1 cellular context compared by ENCODE assay signal in the genomic region with DNA sequence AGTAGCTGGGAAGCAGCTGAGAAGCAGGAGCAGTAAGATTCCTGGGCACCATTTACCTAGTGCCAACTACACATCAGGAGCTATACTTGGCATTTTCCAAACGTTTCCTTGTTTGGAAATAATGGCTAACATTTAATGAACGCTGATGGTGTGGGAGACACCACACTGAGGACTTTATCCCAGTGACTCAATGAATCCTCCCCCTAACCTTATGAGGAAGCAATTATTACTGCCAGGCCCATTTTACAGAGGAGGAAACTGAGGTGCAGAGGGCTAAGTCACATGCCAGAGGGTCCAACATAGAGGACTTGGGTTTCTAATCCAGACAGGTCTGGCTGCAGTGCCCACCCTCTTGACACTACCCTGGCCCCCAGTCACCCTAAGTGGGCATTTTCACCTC.
TF ChIP-seq lines count a peak whose summit lies in the region.

No MANE protein-coding gene starts in this region.

TF ChIP-seq in GM23338, 12 proteins besides CTCF, POLR2A, EP300 and RAD21:
- TF ChIP-seq EZH2 (IDR thresholded peaks at IDR 0.05; ENCODE audit: low read depth, unreplicated experiment) (no peak), CREB1 (CRISPR knock-in tag; IDR thresholded peaks at IDR 0.05; ENCODE audit: low read depth) (no peak), ZNF331 (CRISPR knock-in tag; IDR thresholded peaks at IDR 0.05; ENCODE audit: low read depth) (no peak), POLR2AphosphoS5 (IDR thresholded peaks at IDR 0.05; ENCODE audit: low read depth) (no peak), JUNB (IDR thresholded peaks at IDR 0.05; ENCODE audit: unreplicated experiment) (no peak)
- TF ChIP-seq, protein P1, sequence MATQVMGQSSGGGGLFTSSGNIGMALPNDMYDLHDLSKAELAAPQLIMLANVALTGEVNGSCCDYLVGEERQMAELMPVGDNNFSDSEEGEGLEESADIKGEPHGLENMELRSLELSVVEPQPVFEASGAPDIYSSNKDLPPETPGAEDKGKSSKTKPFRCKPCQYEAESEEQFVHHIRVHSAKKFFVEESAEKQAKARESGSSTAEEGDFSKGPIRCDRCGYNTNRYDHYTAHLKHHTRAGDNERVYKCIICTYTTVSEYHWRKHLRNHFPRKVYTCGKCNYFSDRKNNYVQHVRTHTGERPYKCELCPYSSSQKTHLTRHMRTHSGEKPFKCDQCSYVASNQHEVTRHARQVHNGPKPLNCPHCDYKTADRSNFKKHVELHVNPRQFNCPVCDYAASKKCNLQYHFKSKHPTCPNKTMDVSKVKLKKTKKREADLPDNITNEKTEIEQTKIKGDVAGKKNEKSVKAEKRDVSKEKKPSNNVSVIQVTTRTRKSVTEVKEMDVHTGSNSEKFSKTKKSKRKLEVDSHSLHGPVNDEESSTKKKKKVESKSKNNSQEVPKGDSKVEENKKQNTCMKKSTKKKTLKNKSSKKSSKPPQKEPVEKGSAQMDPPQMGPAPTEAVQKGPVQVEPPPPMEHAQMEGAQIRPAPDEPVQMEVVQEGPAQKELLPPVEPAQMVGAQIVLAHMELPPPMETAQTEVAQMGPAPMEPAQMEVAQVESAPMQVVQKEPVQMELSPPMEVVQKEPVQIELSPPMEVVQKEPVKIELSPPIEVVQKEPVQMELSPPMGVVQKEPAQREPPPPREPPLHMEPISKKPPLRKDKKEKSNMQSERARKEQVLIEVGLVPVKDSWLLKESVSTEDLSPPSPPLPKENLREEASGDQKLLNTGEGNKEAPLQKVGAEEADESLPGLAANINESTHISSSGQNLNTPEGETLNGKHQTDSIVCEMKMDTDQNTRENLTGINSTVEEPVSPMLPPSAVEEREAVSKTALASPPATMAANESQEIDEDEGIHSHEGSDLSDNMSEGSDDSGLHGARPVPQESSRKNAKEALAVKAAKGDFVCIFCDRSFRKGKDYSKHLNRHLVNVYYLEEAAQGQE (IDR thresholded peaks at IDR 0.05; ENCODE audit: unreplicated experiment), result no peak
- TF ChIP-seq, protein P2, sequence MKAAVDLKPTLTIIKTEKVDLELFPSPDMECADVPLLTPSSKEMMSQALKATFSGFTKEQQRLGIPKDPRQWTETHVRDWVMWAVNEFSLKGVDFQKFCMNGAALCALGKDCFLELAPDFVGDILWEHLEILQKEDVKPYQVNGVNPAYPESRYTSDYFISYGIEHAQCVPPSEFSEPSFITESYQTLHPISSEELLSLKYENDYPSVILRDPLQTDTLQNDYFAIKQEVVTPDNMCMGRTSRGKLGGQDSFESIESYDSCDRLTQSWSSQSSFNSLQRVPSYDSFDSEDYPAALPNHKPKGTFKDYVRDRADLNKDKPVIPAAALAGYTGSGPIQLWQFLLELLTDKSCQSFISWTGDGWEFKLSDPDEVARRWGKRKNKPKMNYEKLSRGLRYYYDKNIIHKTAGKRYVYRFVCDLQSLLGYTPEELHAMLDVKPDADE (IDR thresholded peaks at IDR 0.05), result no peak
